In genomic region chr11:12827929-12828812, GRCh38 we compare ENCODE assay signal across 1 cellular context.
TF ChIP-seq lines count a peak whose summit lies in the region.

No MANE protein-coding gene starts in this region.

TF ChIP-seq in SK-N-SH, 30 proteins besides CTCF, POLR2A, EP300 and RAD21 (continued from another document):
- TF ChIP-seq FOXJ3 (CRISPR knock-in tag; IDR thresholded peaks at IDR 0.05) (no peak), POLR2AphosphoS5 (IDR thresholded peaks at IDR 0.05; ENCODE audit: low read depth, low read length) (no peak), FOSL2 (IDR thresholded peaks at IDR 0.05; ENCODE audit: borderline replicate concordance, low read depth) (no peak), ELF1 (IDR thresholded peaks at IDR 0.05) (no peak), MEF2A (IDR thresholded peaks at IDR 0.05; ENCODE audit: borderline replicate concordance, low read depth) (no peak), PBX3 (IDR thresholded peaks at IDR 0.05) (no peak), NRF1 (IDR thresholded peaks at IDR 0.05; ENCODE audit: low read depth, low read length) (no peak), USF2 (IDR thresholded peaks at IDR 0.05; ENCODE audit: borderline replicate concordance, low read depth, low read length) (no peak), MAX (IDR thresholded peaks at IDR 0.05; ENCODE audit: low read depth) (no peak), REST (IDR thresholded peaks at IDR 0.05; ENCODE audit: low read depth, low read length) (no peak)
TF ChIP-seq in SK-N-SH: peak in this region for 0.
